8 cellular contexts compared by ENCODE assay signal in the genomic region with DNA sequence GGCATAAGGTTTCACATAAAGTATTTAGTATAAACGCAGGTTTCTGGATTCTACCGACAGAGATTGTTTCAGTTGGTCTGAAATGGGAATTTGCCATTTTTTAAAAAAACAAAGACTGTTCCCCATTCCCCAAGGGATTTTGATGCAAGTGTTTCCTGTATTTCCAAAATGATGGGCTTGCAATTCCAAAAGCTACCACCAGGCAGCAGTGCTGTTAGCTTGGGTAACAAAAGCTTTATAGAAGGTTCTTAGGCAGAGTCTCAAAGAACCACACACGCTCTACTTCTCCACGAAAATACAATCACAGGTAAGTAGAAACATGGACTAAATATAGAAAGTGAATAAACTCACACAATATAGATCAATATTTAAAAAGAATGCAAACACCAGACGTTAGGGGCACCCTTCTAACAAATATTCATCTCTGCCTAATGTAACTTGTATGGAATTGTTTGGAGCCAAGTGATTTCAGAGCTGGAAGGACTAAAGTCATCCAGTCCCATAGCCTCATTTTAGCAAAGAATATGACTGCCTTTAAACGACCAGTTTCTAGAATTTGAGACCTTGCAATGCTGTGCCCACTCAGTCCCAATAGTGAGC.
DNase-seq lines count a peak whose midpoint lies in the region; ATAC-seq and TF ChIP-seq lines count a peak whose summit lies in the region.

No MANE protein-coding gene starts in this region.

- ATAC-seq in IMR-90 (ENCODE audit: low read depth): peak; percentile 59; the same call in 1 of the 2 replicates
- ATAC-seq in GM21717 (IDR thresholded peaks at IDR 0.05; ENCODE audit: unreplicated experiment): no peak
- no peak for ATAC-seq in stimulated activated memory B cell treated with anti-CD40 and anti-IgM and Interleukin-4, amounts not matched to agents 10 μg/mL and 1 μg/mL and 100 μg/mL, for 72 hours

- H3K27ac Mint-ChIP-seq in stimulated activated memory B cell treated with anti-CD40 and anti-IgM and Interleukin-4, amounts not matched to agents 10 μg/mL and 1 μg/mL and 100 μg/mL, for 72 hours: no peak overlapping the region

- H3K4ac ChIP-seq in IMR-90 (ENCODE audit: low read depth, low read length): no peak overlapping the region

- H3K79me1 ChIP-seq in IMR-90 (ENCODE audit: low read depth in 1 of 2, low read length in 2 of 2): no peaks in the 10 kb centered on the region

- no peaks in the 10 kb centered on the region for H4K20me1 ChIP-seq in IMR-90 (ENCODE audit: insufficient read depth, low read length)

- no peak overlapping the region for H3K56ac ChIP-seq in IMR-90 (ENCODE audit: extremely low read depth, insufficient read depth, low read length)

- no peak overlapping the region for H3K4me2 ChIP-seq in IMR-90 (ENCODE audit: low read depth, low read length)

- peak; percentile 86 for TF ChIP-seq CTCF in IMR-90 (conservative IDR thresholded peaks at IDR 0.05; ENCODE audit: low read depth, low read length)
- peak; percentile 100 for TF ChIP-seq CTCF in fibroblast of mammary gland (conservative IDR thresholded peaks at IDR 0.05; ENCODE audit: control insufficient read depth, insufficient read depth, low read depth, low read length)
- peak; percentile 37 to 71 (median 54) for TF ChIP-seq CTCF in prostate gland (IDR thresholded peaks at IDR 0.05)

- H3K14ac ChIP-seq in IMR-90 (replicated peaks; ENCODE audit: low read depth, low read length): no peak overlapping the region

- in situ Hi-C loops in IMR-90 (cut with MboI; ENCODE audit: low sequenced_read_pairs): loop anchor here (5.0 kb wide), 1 partner anchor 157 kb away; no protein-coding TSS in a partner anchor

- H4K5ac ChIP-seq in IMR-90 (ENCODE audit: low read depth, low read length): no peak overlapping the region

- no TSS peak for BruUV-seq in IMR-90 (replicated peaks; lab: Mats Ljungman, UMichigan)

- H2BK15ac ChIP-seq in IMR-90 (ENCODE audit: low read depth, low read length): no peak overlapping the region

- H3K27ac ChIP-seq in IMR-90 (ENCODE audit: insufficient read depth, low read length): no peak overlapping the region
- H3K27ac ChIP-seq in SJSA1: no peak overlapping the region
- no peak overlapping the region for H3K27ac ChIP-seq in prostate gland

- H3K36me3 Mint-ChIP-seq in stimulated activated memory B cell treated with anti-CD40 and anti-IgM and Interleukin-4, amounts not matched to agents 10 μg/mL and 1 μg/mL and 100 μg/mL, for 72 hours: no peaks in the 10 kb centered on the region

- dilution Hi-C loops in IMR-90 (cut with HindIII; ENCODE audit: low sequenced_read_pairs, unreplicated experiment): no loop called here

- TF ChIP-seq POLR2A in IMR-90 (IDR thresholded peaks at IDR 0.05; ENCODE audit: low read depth, low read length) (no peak), prostate gland (IDR thresholded peaks at IDR 0.05) (no peak)

- WGBS in IMR-90 (ENCODE audit: extremely low coverage in 2 of 2, insufficient read length in 1 of 2), 2 experiments: no CpG with 5 or more reads among the region's 6 CpGs
- 46% methylated on average over 6 of the region's 6 CpGs for WGBS in prostate gland

- H2AK5ac ChIP-seq in IMR-90 (ENCODE audit: low read depth, low read length): no peak overlapping the region

- H3K9me1 ChIP-seq in IMR-90 (ENCODE audit: insufficient read depth, low read length): no peaks in the 10 kb centered on the region

- H3K4me1 ChIP-seq in IMR-90 (ENCODE audit: control insufficient read depth, insufficient read depth, low read length): no peaks in the 10 kb centered on the region
- no peaks in the 10 kb centered on the region for H3K4me1 ChIP-seq in SJSA1 (replicated peaks)
- peaks cover 2% of the 10 kb centered on the region for H3K4me1 ChIP-seq in prostate gland (replicated peaks)

- no peak overlapping the region for H4K8ac ChIP-seq in IMR-90 (ENCODE audit: low read depth in 2 of 2, low read length in 2 of 2)

- H3K18ac ChIP-seq in IMR-90 (ENCODE audit: low read depth, low read length): no peak overlapping the region

- no peaks in the 10 kb centered on the region for H3K4me1 Mint-ChIP-seq in stimulated activated memory B cell treated with anti-CD40 and anti-IgM and Interleukin-4, amounts not matched to agents 10 μg/mL and 1 μg/mL and 100 μg/mL, for 72 hours

- no peak overlapping the region for H3K4me3 Mint-ChIP-seq in stimulated activated memory B cell treated with anti-CD40 and anti-IgM and Interleukin-4, amounts not matched to agents 10 μg/mL and 1 μg/mL and 100 μg/mL, for 72 hours

- H3K36me3 ChIP-seq in IMR-90 (ENCODE audit: control insufficient read depth, insufficient read depth, low read length): no peaks in the 10 kb centered on the region
- no peaks in the 10 kb centered on the region for H3K36me3 ChIP-seq in SJSA1
- no peaks in the 10 kb centered on the region for H3K36me3 ChIP-seq in prostate gland

- H3K27me3 Mint-ChIP-seq in stimulated activated memory B cell treated with anti-CD40 and anti-IgM and Interleukin-4, amounts not matched to agents 10 μg/mL and 1 μg/mL and 100 μg/mL, for 72 hours: peaks cover 8% of the 10 kb centered on the region

- H2AK9ac ChIP-seq in IMR-90 (replicated peaks; ENCODE audit: low read depth, low read length, poor library complexity): no peak overlapping the region

- no peak overlapping the region for H3K9ac ChIP-seq in IMR-90 (ENCODE audit: low read depth, low read length)

- H3K4me3 ChIP-seq in IMR-90 (ENCODE audit: insufficient read depth, low read depth, low read length) (no peak overlapping the region), SJSA1 (no peak overlapping the region), fibroblast of mammary gland (ENCODE audit: control insufficient read depth, low read depth, low read length) (no peak overlapping the region), prostate gland (no peak overlapping the region)

- H4K91ac ChIP-seq in IMR-90 (ENCODE audit: insufficient read depth, low read depth, low read length): no peak overlapping the region

- intact Hi-C loops in IMR-90 (cut with micrococcal nuclease): loop anchor here (2.0 kb wide), 1 partner anchor 154 kb away; the partner anchor contains the start of gene SPOCK1
- intact Hi-C loops in prostate gland (cut with DNase I): no loop called here

- no peak overlapping the region for H2AFZ ChIP-seq in IMR-90 (replicated peaks; ENCODE audit: low read length, poor library complexity)

- no peak overlapping the region for H2BK120ac ChIP-seq in IMR-90 (ENCODE audit: low read depth, low read length)

- peak; percentile 10 for DNase-seq in NCI-H2107 treated with DMSO at 0.1 percent for 48 hours (lab: John Stamatoyannopoulos, UW; ENCODE audit: unreplicated experiment)
- no peak for DNase-seq in NCI-H2107 (lab: John Stamatoyannopoulos, UW)
- DNase-seq in IMR-90: peak; percentile 53
- DNase-seq in SJSA1 (ENCODE audit: low read depth in 1 of 2, low spot score in 2 of 2): peak; percentile 40 to 57
- peak; percentile 86 for DNase-seq in fibroblast of mammary gland (ENCODE audit: low read depth)
- peak; percentile 33 for DNase-seq in prostate gland (ENCODE audit: low spot score)

- H2BK5ac ChIP-seq in IMR-90 (ENCODE audit: low read depth, low read length, poor library complexity, severe bottlenecking): no peak overlapping the region

- H3K27me3 ChIP-seq in IMR-90 (ENCODE audit: control insufficient read depth, insufficient read depth, low read length) (0 out of 2 replicates have a peak, but pooled peaks cover 2% of the 10 kb centered on the region), SJSA1 (replicated peaks) (no peaks in the 10 kb centered on the region; the same call in 1 of the 2 replicates), prostate gland (replicated peaks; ENCODE audit: insufficient read depth) (no peaks in the 10 kb centered on the region)

- no peaks in the 10 kb centered on the region for H3K9me3 ChIP-seq in IMR-90 (ENCODE audit: control insufficient read depth, insufficient read depth, low read length)
- no peaks in the 10 kb centered on the region for H3K9me3 ChIP-seq in SJSA1 (replicated peaks)
- H3K9me3 ChIP-seq in prostate gland: no peaks in the 10 kb centered on the region

- POLR2A ChIA-PET in IMR-90 (lab: Charles Lee; ENCODE audit: unreplicated experiment): interaction anchor here (0.7 kb wide), 1 partner anchor 146 kb away, joined by 3 read pairs; no protein-coding TSS in a partner anchor

- no peak overlapping the region for H2BK20ac ChIP-seq in IMR-90 (ENCODE audit: low read depth, low read length)

- no peaks in the 10 kb centered on the region for H3K9me3 Mint-ChIP-seq in stimulated activated memory B cell treated with anti-CD40 and anti-IgM and Interleukin-4, amounts not matched to agents 10 μg/mL and 1 μg/mL and 100 μg/mL, for 72 hours

- peak; percentile 73 for TF ChIP-seq RAD21 in IMR-90 (IDR thresholded peaks at IDR 0.05; ENCODE audit: low read length)

- H3K23ac ChIP-seq in IMR-90 (ENCODE audit: low read depth, low read length): no peak overlapping the region

- CTCF ChIA-PET in IMR-90 (lab: Yijun Ruan, JAX): interaction anchor here (0.5 to 2.1 kb wide), 11 partner anchors 8 to 639 kb away, joined by 3 to 29 read pairs (median 4); partner anchors contain the start of gene SPOCK1

TF ChIP-seq in IMR-90, 13 proteins besides CTCF, POLR2A, EP300 and RAD21:
- TF ChIP-seq MAFK (IDR thresholded peaks at IDR 0.05; ENCODE audit: low read depth, low read length) (peak; percentile 31; the same call in 1 of the 2 replicates), SMC3 (IDR thresholded peaks at IDR 0.05; ENCODE audit: low read depth, low read length) (peak; percentile 87), ELK1 (IDR thresholded peaks at IDR 0.05; ENCODE audit: borderline replicate concordance, low read depth, low read length) (no peak)
